Comparison of ENCODE assay signal across 1 cellular context in the genomic region with DNA sequence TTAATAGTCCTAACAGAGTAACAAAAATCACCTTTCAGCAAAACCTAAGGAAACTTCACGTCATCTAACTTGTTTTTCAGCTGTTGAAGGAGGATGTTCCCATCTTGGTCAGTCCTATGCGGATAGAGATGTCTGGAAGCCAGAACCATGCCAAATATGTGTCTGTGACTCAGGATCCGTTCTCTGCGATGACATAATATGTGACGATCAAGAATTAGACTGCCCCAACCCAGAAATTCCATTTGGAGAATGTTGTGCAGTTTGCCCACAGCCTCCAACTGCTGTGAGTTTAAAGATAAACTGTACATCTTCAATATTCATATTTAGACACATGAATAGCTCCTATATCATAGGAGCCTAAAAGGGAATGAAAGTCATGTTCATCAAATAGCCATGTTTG.
TF ChIP-seq lines count a peak whose summit lies in the region.

No MANE protein-coding gene starts in this region.

TF ChIP-seq in HepG2, 621 proteins besides CTCF, POLR2A, EP300 and RAD21:
- no peak for TF ChIP-seq TFDP2 (CRISPR knock-in tag; IDR thresholded peaks at IDR 0.05)
- peak; percentile 60; the same call in 1 of the 2 replicates for TF ChIP-seq CREB1 (IDR thresholded peaks at IDR 0.05)
- no peak for TF ChIP-seq CREB1 (CRISPR knock-in tag; IDR thresholded peaks at IDR 0.05)
- TF ChIP-seq HNF4A (CRISPR knock-in tag; IDR thresholded peaks at IDR 0.05) = no peak
- no peak for TF ChIP-seq ZSCAN29 (CRISPR knock-in tag; conservative IDR thresholded peaks at IDR 0.05)
- no peak for TF ChIP-seq ZZZ3 (CRISPR knock-in tag; IDR thresholded peaks at IDR 0.05; ENCODE audit: borderline replicate concordance)
- no peak for TF ChIP-seq ARNT2 (CRISPR knock-in tag; IDR thresholded peaks at IDR 0.05; ENCODE audit: low read depth)
